Comparison of ENCODE assay signal across 8 cellular contexts in the genomic region with DNA sequence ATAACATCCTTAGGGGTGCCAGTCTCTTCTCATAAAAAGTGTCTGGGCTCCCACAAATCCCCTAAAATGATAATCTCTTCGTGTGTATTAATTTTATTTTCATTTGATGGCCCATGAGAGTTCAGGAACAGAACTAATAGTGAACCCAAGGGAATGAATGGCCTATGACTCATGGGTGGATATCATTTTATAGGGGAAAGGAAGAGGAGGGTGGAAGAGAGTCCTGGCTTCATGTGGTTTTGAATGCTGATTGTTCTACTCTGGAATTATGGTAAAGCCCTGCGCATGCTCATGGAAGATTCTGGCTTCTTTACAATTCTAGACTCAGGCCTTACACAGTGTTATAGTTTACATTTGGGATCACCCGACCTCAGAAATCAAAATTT. TPM values are rescaled to one million over a fixed set of nuclear protein-coding genes. Genes with fewer than 3 reads are reported as not detected.
DNase-seq lines count a peak whose midpoint lies in the region; ATAC-seq and TF ChIP-seq lines count a peak whose summit lies in the region.

No MANE protein-coding gene starts in this region.

- H3K27ac ChIP-seq in mammary epithelial cell (ENCODE audit: insufficient read depth, low read depth, low read length), result peak overlapping the region; percentile 99

- no peaks in the 10 kb centered on the region for H3K27me3 ChIP-seq in mammary epithelial cell (ENCODE audit: insufficient read depth, low read length)

- H3K9me3 ChIP-seq in mammary epithelial cell (replicated peaks; ENCODE audit: insufficient read depth, low read length), result no peaks in the 10 kb centered on the region

- WGBS in mammary epithelial cell (ENCODE audit: low coverage, missing lambda C conversion rate), result 3% methylated on average over 3 of the region's 3 CpGs

- intact Hi-C loops in natural killer cell (cut with micrococcal nuclease), result no loop called here
- intact Hi-C loops in mammary epithelial cell (cut with micrococcal nuclease), result loop anchor here (1.0 kb wide), 2 partner anchors 35 to 49 kb away; no protein-coding TSS in a partner anchor

- H3K4me3 Mint-ChIP-seq in natural killer cell treated with Interleukin-12 subunit alpha and Interleukin-12 subunit beta and Interleukin-15 and Interleukin-18, amount 100 ng/mL, for 72 hours, result peak overlapping the region; percentile 21
- H3K4me3 Mint-ChIP-seq in natural killer cell, result no peak overlapping the region
- H3K4me3 Mint-ChIP-seq in mesothelial cell of epicardium, result peak overlapping the region; percentile 46

- H3K36me3 ChIP-seq in mammary epithelial cell (ENCODE audit: insufficient read depth, low read length), result no peaks in the 10 kb centered on the region

- peaks cover 27 to 28% of the 10 kb centered on the region in 2 donors for H3K4me1 Mint-ChIP-seq in natural killer cell treated with Interleukin-12 subunit alpha and Interleukin-12 subunit beta and Interleukin-15 and Interleukin-18, amount 100 ng/mL, for 72 hours (ENCODE audit: low read depth in 2 of 2)
- H3K4me1 Mint-ChIP-seq in natural killer cell (peaks cover 19 to 20% of the 10 kb centered on the region in 2 donors), mesothelial cell of epicardium (peaks cover 86% of the 10 kb centered on the region)

- no peak for DNase-seq in natural killer cell treated with Interleukin-12 subunit alpha and Interleukin-12 subunit beta and Interleukin-15 and Interleukin-18, amount 100 ng/mL, for 72 hours (ENCODE audit: low spot score)
- DNase-seq in natural killer cell, result no peak
- peak; percentile 90 for DNase-seq in mammary epithelial cell
- DNase-seq in mesothelial cell of epicardium (ENCODE audit: low spot score in 2 of 2, unreplicated experiment in 2 of 2), result no peak
- no peak for DNase-seq in NCI-H526 (lab: John Stamatoyannopoulos, UW)
- DNase-seq in Kasumi-1 (lab: John Stamatoyannopoulos, UW), result no peak
- no peak for DNase-seq in HuH-7.5 (ENCODE audit: low spot score)

- peaks cover 76% of the 10 kb centered on the region for H3K4me1 ChIP-seq in mammary epithelial cell (ENCODE audit: insufficient read depth, low read length)

- peak overlapping the region; percentile 98 for H3K9ac ChIP-seq in mammary epithelial cell (ENCODE audit: insufficient read depth, low read length)

- no TSS peak for BruUV-seq in mammary epithelial cell (replicated peaks; lab: Mats Ljungman, UMichigan)

- CTCF ChIA-PET in mammary epithelial cell (lab: Charles Lee; ENCODE audit: low non-redundant PET), result interaction anchor here (0.6 kb wide), 2 partner anchors 86 to 185 kb away, joined by 4 read pairs; no protein-coding TSS in a partner anchor

- H2AFZ ChIP-seq in mammary epithelial cell (ENCODE audit: low read depth, low read length), result no peak overlapping the region

- no peaks in the 10 kb centered on the region for H3K36me3 Mint-ChIP-seq in natural killer cell treated with Interleukin-12 subunit alpha and Interleukin-12 subunit beta and Interleukin-15 and Interleukin-18, amount 100 ng/mL, for 72 hours
- no peaks in the 10 kb centered on the region for H3K36me3 Mint-ChIP-seq in natural killer cell
- H3K36me3 Mint-ChIP-seq in mesothelial cell of epicardium, result no peaks in the 10 kb centered on the region

- peak overlapping the region in 1 of 2 donors; percentile 7 for H3K27ac Mint-ChIP-seq in natural killer cell treated with Interleukin-12 subunit alpha and Interleukin-12 subunit beta and Interleukin-15 and Interleukin-18, amount 100 ng/mL, for 72 hours
- H3K27ac Mint-ChIP-seq in natural killer cell (peak overlapping the region in 1 of 2 donors; percentile 56), mesothelial cell of epicardium (peak overlapping the region; percentile 99)

- dilution Hi-C loops in mammary epithelial cell (cut with HindIII; ENCODE audit: low sequenced_read_pairs), result no loop called here

- H3K79me2 ChIP-seq in mammary epithelial cell (ENCODE audit: insufficient read depth, low read length), result peaks cover 36% of the 10 kb centered on the region

- H3K4me2 ChIP-seq in mammary epithelial cell (ENCODE audit: insufficient read depth, low read depth, low read length), result peak overlapping the region; percentile 83

- TF ChIP-seq CTCF in natural killer cell (IDR thresholded peaks at IDR 0.05) (no peak), mammary epithelial cell (conservative IDR thresholded peaks at IDR 0.05 in 1 of 2, IDR thresholded peaks at IDR 0.05 in 1 of 2; ENCODE audit: extremely low read depth in 1 of 2, insufficient read depth in 1 of 2, low read depth in 1 of 2, low read length in 2 of 2) (no peak), mesothelial cell of epicardium (IDR thresholded peaks at IDR 0.05; ENCODE audit: unreplicated experiment) (no peak)

- no peaks in the 10 kb centered on the region for H3K9me3 Mint-ChIP-seq in natural killer cell treated with Interleukin-12 subunit alpha and Interleukin-12 subunit beta and Interleukin-15 and Interleukin-18, amount 100 ng/mL, for 72 hours
- H3K9me3 Mint-ChIP-seq in natural killer cell (no peaks in the 10 kb centered on the region), mesothelial cell of epicardium (no peaks in the 10 kb centered on the region)

- peak overlapping the region; percentile 11 to 26 (median 12) for H3K4me3 ChIP-seq in mammary epithelial cell (replicated peaks in 1 of 3; ENCODE audit: insufficient read depth in 1 of 3, low read depth in 2 of 3, low read length in 3 of 3)

- no peak for ATAC-seq in natural killer cell treated with Interleukin-12 subunit alpha and Interleukin-12 subunit beta and Interleukin-15 and Interleukin-18, amount 100 ng/mL, for 72 hours
- ATAC-seq in natural killer cell, result no peak
- no peak for ATAC-seq in HG02938 (IDR thresholded peaks at IDR 0.05; ENCODE audit: unreplicated experiment)

- no peaks in the 10 kb centered on the region for H3K27me3 Mint-ChIP-seq in natural killer cell treated with Interleukin-12 subunit alpha and Interleukin-12 subunit beta and Interleukin-15 and Interleukin-18, amount 100 ng/mL, for 72 hours
- H3K27me3 Mint-ChIP-seq in natural killer cell (ENCODE audit: low read depth in 2 of 2), result no peaks in the 10 kb centered on the region
- no peaks in the 10 kb centered on the region for H3K27me3 Mint-ChIP-seq in mesothelial cell of epicardium (ENCODE audit: low read depth)

- H4K20me1 ChIP-seq in mammary epithelial cell (ENCODE audit: insufficient read depth, low read length), result no peaks in the 10 kb centered on the region

- in situ Hi-C loops in mammary epithelial cell (cut with MboI; ENCODE audit: low sequenced_read_pairs in 2 of 2), result no loop called here

RNA-seq across cellular contexts. Expression of gene MAML2, which starts 35.3 kb away (rescaled TPM):
- total RNA-seq in natural killer cell treated with Interleukin-12 subunit alpha and Interleukin-12 subunit beta and Interleukin-15 and Interleukin-18, amount 100 ng/mL, for 72 hours, result 10 to 100 TPM; 15.9 to 21.9 TPM
- total RNA-seq in natural killer cell (10 to 100 TPM; 14.2 to 20.5 (median 16.1) TPM), mammary epithelial cell (10 to 100 TPM in 1 of 2 donors, 1 to 10 TPM in 1; 9.5 to 14.2 TPM), mesothelial cell of epicardium (36.4 to 38.4 TPM (median 38.3 TPM) in 3 replicates)
- polyA plus RNA-seq in mammary epithelial cell, result 7.5 TPM
- 15.6 TPM for polyA minus RNA-seq in mammary epithelial cell
